In the genomic region with DNA sequence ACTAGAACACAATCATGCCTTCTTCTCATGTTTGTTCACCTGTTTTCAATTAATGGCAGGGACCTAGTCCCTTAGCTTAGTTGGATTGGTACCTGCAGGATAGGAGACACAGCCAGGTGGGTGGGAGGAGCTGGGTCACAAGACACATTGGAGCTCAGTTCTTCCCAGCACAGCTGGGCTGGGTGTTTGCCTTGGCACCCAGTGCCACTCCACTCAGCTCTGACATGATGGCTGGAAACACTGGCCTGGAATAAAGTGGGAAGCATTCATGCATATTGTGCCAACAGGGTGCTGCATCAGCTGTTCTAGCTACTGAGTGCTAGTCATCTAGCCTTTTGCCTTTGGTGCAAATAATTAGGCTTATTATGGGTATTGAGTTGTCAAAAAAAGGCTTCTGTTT, we compare ENCODE assay signal across 13 cellular contexts.
A peak's percentile ranks its signal among the peaks of the same experiment; 100 is the strongest.
DNase-seq lines count a peak whose midpoint lies in the region; ATAC-seq and TF ChIP-seq lines count a peak whose summit lies in the region.
"Had no signal": no experiment of that assay in that cellular context is flagged by ENCODE, and none has a peak within 500 bp of the region (broad histone marks: within the 10 kb centered on the region; RNA-seq: fewer than 3 reads in every experiment).

No MANE protein-coding gene starts in this region.

- H3K27ac Mint-ChIP-seq in CD4-positive, alpha-beta memory T cell = peak overlapping the region in 5 of 7 donors; percentile 24 to 94 (median 91)

- TF ChIP-seq CTCF in HL-60 (IDR thresholded peaks at IDR 0.05; ENCODE audit: insufficient read depth, low read length) (no peak), colonic mucosa (IDR thresholded peaks at IDR 0.05) (no peak)

- ATAC-seq in left lobe of liver = peak; percentile 96
- ATAC-seq in HG02588 (IDR thresholded peaks at IDR 0.05; ENCODE audit: unreplicated experiment) = no peak
- ATAC-seq in GM19397 (IDR thresholded peaks at IDR 0.05; ENCODE audit: unreplicated experiment) = no peak

- no peaks in the 10 kb centered on the region for H3K36me3 ChIP-seq in CD4-positive, alpha-beta memory T cell (ENCODE audit: insufficient read depth, low read length)
- H3K36me3 ChIP-seq in colonic mucosa = no peaks in the 10 kb centered on the region
- H3K36me3 ChIP-seq: brain microvascular endothelial cell had no signal

- POLR2A ChIA-PET in CD4-positive, alpha-beta memory T cell (lab: Charles Lee; ENCODE audit: partially characterized antibody) = interaction anchor here (0.7 to 4.7 kb wide), 2 partner anchors 23 to 227 kb away, joined by 3 to 66 read pairs; a partner anchor contains a TSS

- H3K27ac ChIP-seq in CD4-positive, alpha-beta memory T cell (ENCODE audit: low read depth, low read length) = no peak overlapping the region
- H3K27ac ChIP-seq in HL-60 (replicated peaks) = 0 out of 2 replicates have a peak overlapping the region, but pooled peaks have one; percentile 7
- no peak overlapping the region for H3K27ac ChIP-seq in colonic mucosa
- H3K27ac ChIP-seq: brain microvascular endothelial cell had no signal

- no peak overlapping the region for H3K9ac ChIP-seq in colonic mucosa (ENCODE audit: low read depth in 2 of 2, low read length in 2 of 2)

- H3K4me1 ChIP-seq in CD4-positive, alpha-beta memory T cell (ENCODE audit: insufficient read depth, low read length) = peaks cover 39% of the 10 kb centered on the region
- H3K4me1 ChIP-seq in colonic mucosa = no peaks in the 10 kb centered on the region

- H3K36me3 Mint-ChIP-seq in CD4-positive, alpha-beta memory T cell = peaks cover 0 to 4% of the 10 kb centered on the region in 2 donors

- peak overlapping the region in 1 of 8 donors; percentile 71 for H3K4me3 Mint-ChIP-seq in CD4-positive, alpha-beta memory T cell

- H3K27me3 Mint-ChIP-seq in CD4-positive, alpha-beta memory T cell = no peaks in the 10 kb centered on the region

- peaks cover 0 to 4% (median 0%) of the 10 kb centered on the region in 8 donors for H3K9me3 Mint-ChIP-seq in CD4-positive, alpha-beta memory T cell

- H3K27me3 ChIP-seq in CD4-positive, alpha-beta memory T cell (ENCODE audit: insufficient read depth, low read length) = no peaks in the 10 kb centered on the region
- H3K27me3 ChIP-seq in HL-60 (ENCODE audit: insufficient read depth, poor library complexity, severe bottlenecking) (no peaks in the 10 kb centered on the region), colonic mucosa (no peaks in the 10 kb centered on the region)
- H3K27me3 ChIP-seq: brain microvascular endothelial cell had no signal

- CTCF ChIA-PET in CD4-positive, alpha-beta memory T cell (lab: Charles Lee; ENCODE audit: partially characterized antibody) = interaction anchor here (1.2 to 1.3 kb wide), 2 partner anchors 25 to 28 kb away, joined by 3 to 4 read pairs; no protein-coding TSS in a partner anchor

- no peak for DNase-seq in CD4-positive, alpha-beta memory T cell
- DNase-seq in HL-60 (ENCODE audit: low read depth in 1 of 2, low spot score in 1 of 2) (no peak), NCI-H510A treated with DMSO at 0.1 percent for 48 hours (lab: John Stamatoyannopoulos, UW) (peak; percentile 93), left lobe of liver (ENCODE audit: low spot score) (peak; percentile 84), AG20443 (ENCODE audit: low spot score) (no peak), colonic mucosa (no peak)
- DNase-seq: activated naive CD4-positive, alpha-beta T cell treated with Interleukin-2 at 50 U/mL for 16 hours; brain microvascular endothelial cell; DND-41; effector CD8-positive, alpha-beta T cell; foreskin fibroblast had no signal

- H3K4me1 Mint-ChIP-seq in CD4-positive, alpha-beta memory T cell = peaks cover 36 to 46% (median 42%) of the 10 kb centered on the region in 4 donors

- intact Hi-C loops in CD4-positive, alpha-beta memory T cell (cut with micrococcal nuclease) = no loop called here
- intact Hi-C loops in colonic mucosa (cut with DNase I) = no loop called here

- no peak overlapping the region for H3K4me3 ChIP-seq in CD4-positive, alpha-beta memory T cell (ENCODE audit: low read length in 2 of 2)
- H3K4me3 ChIP-seq in HL-60 (replicated peaks; ENCODE audit: insufficient read depth, low read length) = no peak overlapping the region
- H3K4me3 ChIP-seq in colonic mucosa = no peak overlapping the region

- no peaks in the 10 kb centered on the region for H3K9me3 ChIP-seq in CD4-positive, alpha-beta memory T cell (ENCODE audit: control insufficient read depth in 1 of 2, low read length in 2 of 2)
- no peaks in the 10 kb centered on the region for H3K9me3 ChIP-seq in colonic mucosa

Comparison
In these comparisons a context has a peak if more than half of its experiments do, and no peak if none do; other contexts are left out.
1. DNase-seq: peak in NCI-H510A treated with DMSO at 0.1 percent for 48 hours (single experiment) and left lobe of liver (single experiment); none in CD4-positive, alpha-beta memory T cell (0 of 5), HL-60 (0 of 2), AG20443 (single experiment) and colonic mucosa (single experiment).